14 cellular contexts compared by ENCODE assay signal in genomic region chr17:44309472-44309871, GRCh38. TPM values are rescaled to one million over a fixed set of nuclear protein-coding genes. Genes with fewer than 3 reads are reported as not detected.
A peak's percentile ranks its signal among the peaks of the same experiment; 100 is the strongest.
DNase-seq lines count a peak whose midpoint lies in the region; ATAC-seq, FAIRE-seq and TF ChIP-seq lines count a peak whose summit lies in the region.
"Had no signal": no experiment of that assay in that cellular context is flagged by ENCODE, and none has a peak within 500 bp of the region (broad histone marks: within the 10 kb centered on the region; RNA-seq: fewer than 3 reads in every experiment).

No MANE protein-coding gene starts in this region.

- peaks cover 0 to 4% (median 0%) of the 10 kb centered on the region in 7 donors for H3K9me3 Mint-ChIP-seq in CD4-positive, CD25-positive, alpha-beta regulatory T cell
- no peaks in the 10 kb centered on the region for H3K9me3 Mint-ChIP-seq in naive thymus-derived CD8-positive, alpha-beta T cell
- H3K9me3 Mint-ChIP-seq: mesothelial cell of epicardium had no signal

- intact Hi-C loops in mammary epithelial cell (cut with micrococcal nuclease): no loop called here
- intact Hi-C loops in heart right ventricle (cut with DNase I): loop anchor here in 1 of 10 donors (5.0 kb wide), 1 partner anchor 82 kb away; no protein-coding TSS in a partner anchor

- dilution Hi-C loops in mammary epithelial cell (cut with HindIII; ENCODE audit: low sequenced_read_pairs): no loop called here

- H3K27ac ChIP-seq in CD4-positive, CD25-positive, alpha-beta regulatory T cell (ENCODE audit: insufficient read depth, low read length, poor library complexity, severe bottlenecking): no peak overlapping the region
- H3K27ac ChIP-seq in mammary epithelial cell (ENCODE audit: insufficient read depth, low read depth, low read length): no peak overlapping the region
- H3K27ac ChIP-seq in heart right ventricle: no peak overlapping the region
- H3K27ac ChIP-seq: epithelial cell of prostate, thoracic aorta had no signal

- no peak overlapping the region for H3K9ac ChIP-seq in mammary epithelial cell (ENCODE audit: insufficient read depth, low read length)

- no peak for ATAC-seq in CD4-positive, CD25-positive, alpha-beta regulatory T cell (ENCODE audit: low read depth in 2 of 2)
- ATAC-seq in naive thymus-derived CD8-positive, alpha-beta T cell: no peak
- ATAC-seq in heart right ventricle: no peak

- no peak for DNase-seq in CD4-positive, CD25-positive, alpha-beta regulatory T cell
- DNase-seq in H54 (ENCODE audit: insufficient read length, low spot score) (peak; percentile 34), mammary epithelial cell (peak; percentile 14), SKM-1 (lab: John Stamatoyannopoulos, UW; ENCODE audit: unreplicated experiment) (no peak), heart right ventricle (no peak), GM12892 (ENCODE audit: insufficient read length) (no peak), cerebellar cortex (ENCODE audit: low spot score) (no peak)
- DNase-seq in naive thymus-derived CD8-positive, alpha-beta T cell: no peak
- DNase-seq: NCI-H1048, NCI-H446 had no signal

- H2AFZ ChIP-seq in mammary epithelial cell (ENCODE audit: low read depth, low read length): no peak overlapping the region

- H3K4me3 Mint-ChIP-seq in CD4-positive, CD25-positive, alpha-beta regulatory T cell: peak overlapping the region; percentile 18 to 72 (median 66)
- peak overlapping the region in 7 of 10 donors; percentile 35 to 70 (median 59) for H3K4me3 Mint-ChIP-seq in naive thymus-derived CD8-positive, alpha-beta T cell

- no peak for TF ChIP-seq CTCF in mammary epithelial cell (conservative IDR thresholded peaks at IDR 0.05 in 1 of 2, IDR thresholded peaks at IDR 0.05 in 1 of 2; ENCODE audit: extremely low read depth in 1 of 2, insufficient read depth in 1 of 2, low read depth in 1 of 2, low read length in 2 of 2)
- TF ChIP-seq CTCF in heart right ventricle (IDR thresholded peaks at IDR 0.05): no peak

- H3K4me1 Mint-ChIP-seq in CD4-positive, CD25-positive, alpha-beta regulatory T cell: peaks cover 0 to 28% (median 8%) of the 10 kb centered on the region in 4 donors
- H3K4me1 Mint-ChIP-seq in naive thymus-derived CD8-positive, alpha-beta T cell: peaks cover 12 to 25% (median 17%) of the 10 kb centered on the region in 4 donors

- peak overlapping the region in 1 of 3 donors; percentile 75 for H3K27ac Mint-ChIP-seq in CD4-positive, CD25-positive, alpha-beta regulatory T cell
- no peak overlapping the region for H3K27ac Mint-ChIP-seq in naive thymus-derived CD8-positive, alpha-beta T cell
- H3K27ac Mint-ChIP-seq: mesothelial cell of epicardium had no signal

- H3K79me2 ChIP-seq in mammary epithelial cell (ENCODE audit: insufficient read depth, low read length): no peaks in the 10 kb centered on the region

- H4K20me1 ChIP-seq in mammary epithelial cell (ENCODE audit: insufficient read depth, low read length): no peaks in the 10 kb centered on the region

- no peak overlapping the region for H3K4me2 ChIP-seq in mammary epithelial cell (ENCODE audit: insufficient read depth, low read depth, low read length)

- no TSS peak for BruUV-seq in mammary epithelial cell (replicated peaks; lab: Mats Ljungman, UMichigan)

- H3K36me3 Mint-ChIP-seq in CD4-positive, CD25-positive, alpha-beta regulatory T cell: no peaks in the 10 kb centered on the region
- no peaks in the 10 kb centered on the region for H3K36me3 Mint-ChIP-seq in naive thymus-derived CD8-positive, alpha-beta T cell
- H3K36me3 Mint-ChIP-seq: mesothelial cell of epicardium had no signal

- TF ChIP-seq POLR2A in H54 (IDR thresholded peaks at IDR 0.05; ENCODE audit: low read depth, low read length) (no peak), GM12892 (IDR thresholded peaks at IDR 0.05; ENCODE audit: low read depth, low read length) (no peak)

- H3K4me3 ChIP-seq in CD4-positive, CD25-positive, alpha-beta regulatory T cell (ENCODE audit: low read depth, low read length): no peak overlapping the region
- H3K4me3 ChIP-seq in mammary epithelial cell (replicated peaks in 1 of 3; ENCODE audit: insufficient read depth in 1 of 3, low read depth in 2 of 3, low read length in 3 of 3) (no peak overlapping the region), heart right ventricle (no peak overlapping the region)

- H3K27me3 Mint-ChIP-seq in CD4-positive, CD25-positive, alpha-beta regulatory T cell: peaks cover 36% of the 10 kb centered on the region
- H3K27me3 Mint-ChIP-seq in naive thymus-derived CD8-positive, alpha-beta T cell: peaks cover 14 to 44% (median 35%) of the 10 kb centered on the region in 5 donors

- no peaks in the 10 kb centered on the region for H3K9me3 ChIP-seq in CD4-positive, CD25-positive, alpha-beta regulatory T cell (ENCODE audit: control insufficient read depth in 2 of 2, low read length in 2 of 2)
- H3K9me3 ChIP-seq in mammary epithelial cell (replicated peaks; ENCODE audit: insufficient read depth, low read length) (no peaks in the 10 kb centered on the region), heart right ventricle (no peaks in the 10 kb centered on the region)
- H3K9me3 ChIP-seq: thoracic aorta had no signal

- POLR2A ChIA-PET in naive thymus-derived CD8-positive, alpha-beta T cell (lab: Charles Lee): interaction anchor here (0.6 to 3.1 kb wide), 4 partner anchors 85 to 109 kb away, joined by 3 to 28 read pairs (median 4); no protein-coding TSS in a partner anchor

- peaks cover 15% of the 10 kb centered on the region for H3K27me3 ChIP-seq in CD4-positive, CD25-positive, alpha-beta regulatory T cell (ENCODE audit: control insufficient read depth, insufficient read depth, low read length)
- no peaks in the 10 kb centered on the region for H3K27me3 ChIP-seq in mammary epithelial cell (ENCODE audit: insufficient read depth, low read length)
- peaks cover 5 to 65% (median 28%) of the 10 kb centered on the region in 7 donors for H3K27me3 ChIP-seq in heart right ventricle

- in situ Hi-C loops in mammary epithelial cell (cut with MboI; ENCODE audit: low sequenced_read_pairs in 2 of 2): no loop called here

- WGBS in mammary epithelial cell (ENCODE audit: low coverage, missing lambda C conversion rate): 63% methylated on average over 5 of the region's 5 CpGs
- 59 to 60% methylated on average over 5 of the region's 5 CpGs for WGBS in heart right ventricle, 2 donors

- peaks cover 17% of the 10 kb centered on the region for H3K4me1 ChIP-seq in CD4-positive, CD25-positive, alpha-beta regulatory T cell (ENCODE audit: control insufficient read depth, insufficient read depth, low read length, poor library complexity, severe bottlenecking)
- H3K4me1 ChIP-seq in mammary epithelial cell (ENCODE audit: insufficient read depth, low read length) (peaks cover 17% of the 10 kb centered on the region), heart right ventricle (peaks cover 4 to 26% (median 18%) of the 10 kb centered on the region in 9 donors)

- no peaks in the 10 kb centered on the region for H3K36me3 ChIP-seq in CD4-positive, CD25-positive, alpha-beta regulatory T cell (ENCODE audit: control insufficient read depth, insufficient read depth, low read length)
- H3K36me3 ChIP-seq in mammary epithelial cell (ENCODE audit: insufficient read depth, low read length) (no peaks in the 10 kb centered on the region), heart right ventricle (no peaks in the 10 kb centered on the region)
- H3K36me3 ChIP-seq: thoracic aorta had no signal

- no peak for FAIRE-seq in H54 (lab: Jason Lieb, UNC)
- no peak for FAIRE-seq in GM12892 (lab: Jason Lieb, UNC)
- FAIRE-seq: RCC 7860 had no signal

- CTCF ChIA-PET in mammary epithelial cell (lab: Charles Lee; ENCODE audit: low non-redundant PET): no interaction called here

RNA-seq across cellular contexts. Expression of gene RUNDC3A, which starts 1.1 kb away (rescaled TPM):
- total RNA-seq in CD4-positive, CD25-positive, alpha-beta regulatory T cell: 0.27 TPM
- under 1 TPM in 1 of 4 donors, not detected in 3; 0.96 TPM for polyA plus RNA-seq in CD4-positive, CD25-positive, alpha-beta regulatory T cell
- 1 to 10 TPM; 1.3 TPM for total RNA-seq in mammary epithelial cell
- 1.2 TPM for polyA plus RNA-seq in mammary epithelial cell
- polyA minus RNA-seq in mammary epithelial cell: not detected
- total RNA-seq in naive thymus-derived CD8-positive, alpha-beta T cell: not detected
- not detected for polyA plus RNA-seq in naive thymus-derived CD8-positive, alpha-beta T cell
- 1 to 10 TPM in 4 of 10 donors, under 1 TPM in 5, not detected in 1; 0.15 to 1.9 (median 0.69) TPM for total RNA-seq in heart right ventricle
- under 1 TPM in 1 of 2 donors, not detected in 1; 0.38 TPM for polyA plus RNA-seq in heart right ventricle
- polyA plus RNA-seq in GM12892 (2012; ENCODE audit: missing spikeins): 0.19 TPM

RNA-seq across cellular contexts. Expression of gene SLC25A39, which starts 15.2 kb away (rescaled TPM):
- total RNA-seq in CD4-positive, CD25-positive, alpha-beta regulatory T cell: 64.7 TPM
- polyA plus RNA-seq in CD4-positive, CD25-positive, alpha-beta regulatory T cell: 100 to 1,000 TPM in 1 of 4 donors, 10 to 100 TPM in 3; 93.8 to 112 (median 98.4) TPM
- 100 to 1,000 TPM; 116 to 169 TPM for total RNA-seq in mammary epithelial cell
- 176 TPM for polyA plus RNA-seq in mammary epithelial cell
- 171 TPM for polyA minus RNA-seq in mammary epithelial cell
- total RNA-seq in naive thymus-derived CD8-positive, alpha-beta T cell: 10 to 100 TPM; 94.9 to 98.8 TPM
- 100 to 1,000 TPM; 133 to 176 (median 162) TPM for polyA plus RNA-seq in naive thymus-derived CD8-positive, alpha-beta T cell
- 10 to 100 TPM; 36.3 to 54.7 (median 43.1) TPM for total RNA-seq in heart right ventricle
- 100 to 1,000 TPM in 1 of 2 donors, 10 to 100 TPM in 1; 81.8 to 105 TPM for polyA plus RNA-seq in heart right ventricle
- 120 TPM for polyA plus RNA-seq in GM12892 (2012; ENCODE audit: missing spikeins)

RNA-seq across cellular contexts. Expression of gene GRN, which starts 35.6 kb away (rescaled TPM):
- 24.3 TPM for total RNA-seq in CD4-positive, CD25-positive, alpha-beta regulatory T cell
- polyA plus RNA-seq in CD4-positive, CD25-positive, alpha-beta regulatory T cell: 10 to 100 TPM; 29.1 to 39.4 (median 33.7) TPM
- total RNA-seq in mammary epithelial cell (100 to 1,000 TPM; 288 to 394 TPM), heart right ventricle (100 to 1,000 TPM; 113 to 303 (median 154) TPM)
- polyA plus RNA-seq in mammary epithelial cell (369 TPM), heart right ventricle (100 to 1,000 TPM in 1 of 2 donors, 10 to 100 TPM in 1; 41.5 to 103 TPM)
- 293 TPM for polyA minus RNA-seq in mammary epithelial cell
- 10 to 100 TPM; 27.5 to 33.5 TPM for total RNA-seq in naive thymus-derived CD8-positive, alpha-beta T cell
- 10 to 100 TPM; 24.8 to 43.7 (median 41.6) TPM for polyA plus RNA-seq in naive thymus-derived CD8-positive, alpha-beta T cell
- 131 TPM for polyA plus RNA-seq in GM12892 (2012; ENCODE audit: missing spikeins)

RNA-seq across cellular contexts. Expression of gene SLC4A1, which starts 41.5 kb away (rescaled TPM):
- not detected for total RNA-seq in CD4-positive, CD25-positive, alpha-beta regulatory T cell
- not detected for polyA plus RNA-seq in CD4-positive, CD25-positive, alpha-beta regulatory T cell
- not detected for total RNA-seq in mammary epithelial cell
- polyA plus RNA-seq in mammary epithelial cell: not detected
- not detected for polyA minus RNA-seq in mammary epithelial cell
- not detected for total RNA-seq in naive thymus-derived CD8-positive, alpha-beta T cell
- not detected for polyA plus RNA-seq in naive thymus-derived CD8-positive, alpha-beta T cell
- 1 to 10 TPM in 2 of 10 donors, under 1 TPM in 8; 0.11 to 2.4 (median 0.53) TPM for total RNA-seq in heart right ventricle
- polyA plus RNA-seq in heart right ventricle: under 1 TPM in 1 of 2 donors, not detected in 1; 0.06 TPM
- not detected for polyA plus RNA-seq in GM12892 (2012; ENCODE audit: missing spikeins)
- total RNA-seq: mesothelial cell of epicardium had no signal

RNA-seq across cellular contexts. Expression of gene FAM171A2, which starts 54.2 kb away (rescaled TPM):
- total RNA-seq in CD4-positive, CD25-positive, alpha-beta regulatory T cell: 0.25 TPM
- under 1 TPM in 2 of 4 donors, not detected in 2; 0.07 to 0.09 TPM for polyA plus RNA-seq in CD4-positive, CD25-positive, alpha-beta regulatory T cell
- 1 to 10 TPM; 2.0 to 4.0 TPM for total RNA-seq in mammary epithelial cell
- polyA plus RNA-seq in mammary epithelial cell: 0.59 TPM
- polyA minus RNA-seq in mammary epithelial cell: 0.62 TPM
- 1 to 10 TPM; 1.3 to 1.5 TPM for total RNA-seq in naive thymus-derived CD8-positive, alpha-beta T cell
- under 1 TPM; 0.08 to 0.33 (median 0.10) TPM for polyA plus RNA-seq in naive thymus-derived CD8-positive, alpha-beta T cell
- under 1 TPM; 0.25 to 0.95 (median 0.46) TPM for total RNA-seq in heart right ventricle
- under 1 TPM; 0.29 to 0.57 TPM for polyA plus RNA-seq in heart right ventricle
- polyA plus RNA-seq in GM12892 (2012; ENCODE audit: missing spikeins): 0.78 TPM

Comparison
In these comparisons a context has a peak if more than half of its experiments do, and no peak if none do; other contexts are left out.
1. DNase-seq: peak in H54 (single experiment) and mammary epithelial cell (single experiment); none in CD4-positive, CD25-positive, alpha-beta regulatory T cell (0 of 3), naive thymus-derived CD8-positive, alpha-beta T cell (0 of 10), SKM-1 (single experiment), heart right ventricle (0 of 2), GM12892 (single experiment) and cerebellar cortex (single experiment).